Comparison of ENCODE assay signal across 10 cellular contexts in the genomic region with DNA sequence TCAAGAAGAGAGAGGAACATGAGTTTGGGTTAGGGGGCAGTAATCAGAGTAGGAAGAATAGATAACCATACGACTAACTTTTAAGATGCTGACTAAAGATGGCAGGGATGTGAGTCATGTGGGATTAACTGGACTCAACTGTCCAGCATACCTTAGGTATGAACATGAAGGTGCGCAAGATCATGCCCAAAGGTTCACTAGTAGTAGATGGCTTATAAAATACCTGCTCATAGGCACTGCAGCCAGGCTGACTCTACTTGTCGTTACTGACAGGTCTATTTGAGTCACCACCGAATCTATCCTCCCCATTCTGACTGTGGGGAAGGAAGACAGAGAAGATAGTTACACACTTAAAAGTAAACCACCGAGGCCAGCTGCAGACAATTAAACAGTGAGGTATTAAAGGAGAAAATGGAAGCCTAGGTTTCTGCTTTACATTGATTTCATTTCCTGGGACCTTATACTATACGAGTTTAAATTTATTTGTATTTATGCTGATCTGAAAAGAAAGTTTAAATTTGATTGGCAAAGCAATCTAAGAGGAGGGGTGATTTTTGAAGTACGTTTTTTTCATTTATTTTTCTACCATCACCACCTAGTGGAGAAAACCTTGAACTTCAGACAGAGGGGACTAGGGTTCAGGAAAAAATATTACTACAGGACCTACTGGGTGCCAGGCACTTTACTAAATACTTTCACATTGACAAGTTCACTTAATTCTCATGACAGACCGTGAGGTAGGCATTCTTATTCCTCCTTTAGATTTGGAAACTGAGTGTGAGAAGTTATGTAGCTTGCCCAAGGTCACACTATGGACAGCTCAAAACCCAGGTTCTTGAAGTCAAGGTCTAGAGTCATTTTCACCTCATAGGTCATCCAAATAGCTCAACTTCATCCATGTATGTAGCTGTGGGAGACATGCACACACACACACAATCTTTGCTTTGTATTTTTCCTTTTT. TPM values are rescaled to one million over a fixed set of nuclear protein-coding genes. Genes with fewer than 3 reads are reported as not detected.
DNase-seq lines count a peak whose midpoint lies in the region; ATAC-seq, FAIRE-seq and TF ChIP-seq lines count a peak whose summit lies in the region.
"Had no signal": no experiment of that assay in that cellular context is flagged by ENCODE, and none has a peak within 500 bp of the region (broad histone marks: within the 10 kb centered on the region; RNA-seq: fewer than 3 reads in every experiment).

No MANE protein-coding gene starts in this region.

- H3K4me3 ChIP-seq in Karpas-422 (ENCODE audit: low read length) (no peak overlapping the region), ascending aorta (no peak overlapping the region), mesendoderm (ENCODE audit: low read length) (no peak overlapping the region), MG63 (no peak overlapping the region)

- H3K23ac ChIP-seq in mesendoderm (ENCODE audit: low read length), result no peak overlapping the region

- no peak overlapping the region for H3K4ac ChIP-seq in mesendoderm (ENCODE audit: low read depth, low read length)

- no peaks in the 10 kb centered on the region for H3K27me3 ChIP-seq in Karpas-422 (ENCODE audit: low read length)
- H3K27me3 ChIP-seq in ascending aorta, result no peaks in the 10 kb centered on the region
- no peaks in the 10 kb centered on the region for H3K27me3 ChIP-seq in mesendoderm (ENCODE audit: insufficient read depth, low read length, poor library complexity)
- no peaks in the 10 kb centered on the region for H3K27me3 ChIP-seq in MG63

- H4K5ac ChIP-seq in mesendoderm (ENCODE audit: low read length), result no peak overlapping the region

- H2BK5ac ChIP-seq in mesendoderm (ENCODE audit: low read length), result no peak overlapping the region

- WGBS in mesendoderm (ENCODE audit: extremely low coverage, insufficient coverage, low lambda C conversion rate), result no CpG with 5 or more reads among the region's 8 CpGs

- FAIRE-seq in D721Med (lab: Jason Lieb, UNC) (no peak), HTR-8/SVneo (lab: Jason Lieb, UNC) (no peak)
- FAIRE-seq: islet of Langerhans had no signal

- no peak overlapping the region for H3K4me2 ChIP-seq in Karpas-422 (ENCODE audit: low read depth, low read length, poor library complexity, severe bottlenecking)
- H3K4me2 ChIP-seq in mesendoderm (ENCODE audit: low read length), result no peak overlapping the region

- H3K9me3 ChIP-seq in Karpas-422 (ENCODE audit: low read length) (no peaks in the 10 kb centered on the region), ascending aorta (no peaks in the 10 kb centered on the region), MG63 (no peaks in the 10 kb centered on the region)

- no peak for ATAC-seq in HG02870 (IDR thresholded peaks at IDR 0.05; ENCODE audit: unreplicated experiment)

- no peak overlapping the region for H2BK15ac ChIP-seq in mesendoderm (replicated peaks; ENCODE audit: low read depth)

- H4K8ac ChIP-seq in mesendoderm (ENCODE audit: low read depth, low read length), result no peak overlapping the region

- H3K79me1 ChIP-seq in mesendoderm (ENCODE audit: low read length), result no peaks in the 10 kb centered on the region

- H3K4me1 ChIP-seq in Karpas-422 (ENCODE audit: low read length) (peaks cover 9% of the 10 kb centered on the region), ascending aorta (peaks cover 5 to 9% of the 10 kb centered on the region in 2 donors), mesendoderm (ENCODE audit: control insufficient read depth, low read depth, low read length) (no peaks in the 10 kb centered on the region)

- H4K20me1 ChIP-seq in Karpas-422 (ENCODE audit: insufficient read depth, low read depth, low read length), result peaks cover 3% of the 10 kb centered on the region; the same call in 1 of the 2 replicates

- no peak overlapping the region for H3K9ac ChIP-seq in Karpas-422 (ENCODE audit: low read length)
- no peak overlapping the region for H3K9ac ChIP-seq in mesendoderm (ENCODE audit: low read length)

- H3K36me3 ChIP-seq in Karpas-422 (ENCODE audit: insufficient read depth, low read length) (no peaks in the 10 kb centered on the region), ascending aorta (no peaks in the 10 kb centered on the region), mesendoderm (ENCODE audit: control insufficient read depth, insufficient read depth, low read length) (no peaks in the 10 kb centered on the region), MG63 (no peaks in the 10 kb centered on the region)

- H3K79me2 ChIP-seq in Karpas-422 (ENCODE audit: low read length) (peaks cover 7% of the 10 kb centered on the region), mesendoderm (ENCODE audit: control insufficient read depth, insufficient read depth, low read length) (peaks cover 3% of the 10 kb centered on the region)

- peak; percentile 30 for TF ChIP-seq CTCF in D721Med (IDR thresholded peaks at IDR 0.05; ENCODE audit: insufficient read depth, missing control alignments)
- TF ChIP-seq CTCF in ascending aorta (IDR thresholded peaks at IDR 0.05), result peak in 2 of 3 experiments; percentile 25 to 34

- H3K18ac ChIP-seq in mesendoderm (ENCODE audit: low read length), result no peak overlapping the region

- no peak overlapping the region for H2BK120ac ChIP-seq in mesendoderm (ENCODE audit: low read depth, low read length)

- H2AK5ac ChIP-seq in mesendoderm (ENCODE audit: low read length), result no peak overlapping the region

- H3K9me2 ChIP-seq in Karpas-422 (replicated peaks; ENCODE audit: insufficient read depth, low read length), result no peaks in the 10 kb centered on the region

- H2AFZ ChIP-seq in Karpas-422 (ENCODE audit: low read length), result no peak overlapping the region

- no peak overlapping the region for H3K56ac ChIP-seq in mesendoderm (ENCODE audit: low read length)

- intact Hi-C loops in ascending aorta (cut with DNase I), result no loop called here
- intact Hi-C loops in head of caudate nucleus (cut with DNase I), result no loop called here

- no peak overlapping the region for H3K27ac ChIP-seq in Karpas-422 (ENCODE audit: low read length)
- H3K27ac ChIP-seq in ascending aorta, result no peak overlapping the region
- no peak overlapping the region for H3K27ac ChIP-seq in mesendoderm (ENCODE audit: low read depth, low read length)

- DNase-seq in D721Med (ENCODE audit: insufficient read length, low spot score), result no peak
- DNase-seq in Karpas-422, result peak; percentile 65
- DNase-seq in ascending aorta (ENCODE audit: low spot score in 2 of 2), result no peak
- peak; percentile 30 for DNase-seq in mesendoderm
- no peak for DNase-seq in head of caudate nucleus
- no peak for DNase-seq in HTR-8/SVneo (ENCODE audit: insufficient read length, low spot score)
- no peak for DNase-seq in MG63
- DNase-seq: activated CD8-positive, alpha-beta memory T cell treated with anti-CD3 and anti-CD28 coated beads, Interleukin-2, amount 50 U/mL, for 4 hours had no signal

RNA-seq across cellular contexts. Expression of gene WRNIP1, which starts 4.0 kb away (rescaled TPM):
- total RNA-seq in Karpas-422 (2014; rRNA removed; shearing (Covaris generic); ENCODE audit: low replicate concordance), result 47.9 and 80.2 TPM in 2 replicates
- total RNA-seq in ascending aorta, result 100 TPM
- polyA plus RNA-seq in mesendoderm (2013, experiment 1 of 2), result 34.4 TPM
- polyA plus RNA-seq in mesendoderm (2013, experiment 2 of 2), result 35.4 TPM
- 41.7 and 53.3 TPM in 2 replicates for total RNA-seq in MG63 (2014; rRNA removed; shearing (Covaris generic); ENCODE audit: low replicate concordance)

RNA-seq across cellular contexts. Expression of gene MYLK4, which starts 10.4 kb away (rescaled TPM):
- total RNA-seq in Karpas-422 (2014; rRNA removed; shearing (Covaris generic); ENCODE audit: low replicate concordance), result 0.07 and 0.78 TPM in 2 replicates
- not detected for total RNA-seq in ascending aorta
- polyA plus RNA-seq in mesendoderm (2013, experiment 1 of 2), result 0.10 TPM
- 0.08 TPM for polyA plus RNA-seq in mesendoderm (2013, experiment 2 of 2)
- not detected in 2 replicates for total RNA-seq in MG63 (2014; rRNA removed; shearing (Covaris generic); ENCODE audit: low replicate concordance)

Comparison
In these comparisons a context has a peak if more than half of its experiments do, and no peak if none do; other contexts are left out.
1. DNase-seq: peak in Karpas-422 (single experiment) and mesendoderm (single experiment); none in D721Med (single experiment), ascending aorta (0 of 2), head of caudate nucleus (0 of 42), HTR-8/SVneo (single experiment) and MG63 (single experiment).